In genomic region chr1:184975208-184975875, GRCh38 we compare ENCODE assay signal across 1 cellular context.
TF ChIP-seq lines count a peak whose summit lies in the region.

No MANE protein-coding gene starts in this region.

TF ChIP-seq in HepG2, 621 proteins besides CTCF, POLR2A, EP300 and RAD21 (continued from another document and continues in another):
- TF ChIP-seq KIAA2018 (CRISPR knock-in tag; IDR thresholded peaks at IDR 0.05; ENCODE audit: borderline replicate concordance) (no peak), IRF2 (CRISPR knock-in tag; IDR thresholded peaks at IDR 0.05) (no peak), ZKSCAN5 (CRISPR knock-in tag; IDR thresholded peaks at IDR 0.05) (no peak), HNF4A (CRISPR knock-in tag; IDR thresholded peaks at IDR 0.05) (peak; percentile 61), PAWR (CRISPR knock-in tag; IDR thresholded peaks at IDR 0.05; ENCODE audit: borderline replicate concordance) (no peak), ASH2L (IDR thresholded peaks at IDR 0.05; ENCODE audit: insufficient read length, low read depth, low read length) (no peak), NR2F2 (IDR thresholded peaks at IDR 0.05; ENCODE audit: borderline replicate concordance, low read depth) (peak; percentile 80), ZNF562 (CRISPR knock-in tag; IDR thresholded peaks at IDR 0.05; ENCODE audit: borderline replicate concordance) (no peak), ZNF441 (CRISPR knock-in tag; IDR thresholded peaks at IDR 0.05; ENCODE audit: borderline replicate concordance) (no peak), TGIF2 (CRISPR knock-in tag; IDR thresholded peaks at IDR 0.05) (no peak), ARID5B (CRISPR knock-in tag; IDR thresholded peaks at IDR 0.05) (peak; percentile 63), HNRNPK (IDR thresholded peaks at IDR 0.05; ENCODE audit: low read depth, low read length, poor library complexity, severe bottlenecking) (no peak), GATAD2A (CRISPR knock-in tag; IDR thresholded peaks at IDR 0.05) (peak; percentile 65), HMG20A (CRISPR knock-in tag; IDR thresholded peaks at IDR 0.05; ENCODE audit: borderline replicate concordance) (peak; percentile 51; the same call in 1 of the 2 replicates), MAFK (conservative IDR thresholded peaks at IDR 0.05 in 1 of 2, IDR thresholded peaks at IDR 0.05 in 1 of 2; ENCODE audit: low read length in 2 of 2) (peak; percentile 20 to 21; a peak in 2 of 4 replicates), ZFP62 (CRISPR knock-in tag; IDR thresholded peaks at IDR 0.05) (no peak), THRA (CRISPR knock-in tag; IDR thresholded peaks at IDR 0.05; ENCODE audit: borderline replicate concordance) (no peak), CSRNP2 (CRISPR knock-in tag; conservative IDR thresholded peaks at IDR 0.05; ENCODE audit: low read depth) (no peak), ZNF510 (CRISPR knock-in tag; IDR thresholded peaks at IDR 0.05; ENCODE audit: low read depth) (no peak), MAZ (IDR thresholded peaks at IDR 0.05; ENCODE audit: borderline replicate concordance, low read depth, low read length) (no peak), MAZ (CRISPR knock-in tag; IDR thresholded peaks at IDR 0.05; ENCODE audit: low read depth) (no peak), HES4 (CRISPR knock-in tag; IDR thresholded peaks at IDR 0.05; ENCODE audit: borderline replicate concordance) (no peak), ZBTB20 (CRISPR knock-in tag; IDR thresholded peaks at IDR 0.05; ENCODE audit: borderline replicate concordance, low read depth) (no peak), PRDM10 (CRISPR knock-in tag; IDR thresholded peaks at IDR 0.05; ENCODE audit: low read depth) (no peak), FOXC1 (CRISPR knock-in tag; IDR thresholded peaks at IDR 0.05; ENCODE audit: borderline replicate concordance) (no peak), FOXK2 (IDR thresholded peaks at IDR 0.05) (no peak), ZNF761 (CRISPR knock-in tag; conservative IDR thresholded peaks at IDR 0.05) (no peak), ZNF776 (CRISPR knock-in tag; IDR thresholded peaks at IDR 0.05) (no peak), NR2F1 (CRISPR knock-in tag; IDR thresholded peaks at IDR 0.05) (peak; percentile 70 to 74), TFE3 (CRISPR knock-in tag; IDR thresholded peaks at IDR 0.05) (no peak), ZBTB8A (CRISPR knock-in tag; IDR thresholded peaks at IDR 0.05; ENCODE audit: borderline replicate concordance, low read depth) (no peak), FOXP4 (CRISPR knock-in tag; IDR thresholded peaks at IDR 0.05) (0 out of 2 replicates have a peak, but pooled peaks have one; percentile 23), TAF15 (IDR thresholded peaks at IDR 0.05; ENCODE audit: low read depth, low read length, poor library complexity, severe bottlenecking) (no peak), ZNF747 (CRISPR knock-in tag; IDR thresholded peaks at IDR 0.05; ENCODE audit: borderline replicate concordance) (no peak), ZNF589 (CRISPR knock-in tag; conservative IDR thresholded peaks at IDR 0.05) (no peak)
